In genomic region chr1:112146201-112146715, GRCh38 we compare ENCODE assay signal across 17 cellular contexts.
"Had no signal": no experiment of that assay in that cellular context is flagged by ENCODE, and none has a peak within 500 bp of the region (broad histone marks: within the 10 kb centered on the region; RNA-seq: fewer than 3 reads in every experiment).

No MANE protein-coding gene starts in this region.

- DNase-seq: activated CD4-positive, alpha-beta T cell treated with anti-CD3 and anti-CD28 coated beads, Interleukin-2, amount 10 ng/mL, durations not matched to agents 7 days and 5 days; activated CD4-positive, CD25-positive, alpha-beta regulatory T cell treated with anti-CD3 and anti-CD28 coated beads, Interleukin-2, amount 50 U/mL, for 72 hours; activated CD8-positive, alpha-beta T cell treated with anti-CD3 and anti-CD28 coated beads, Interleukin-2, amount 10 ng/mL, durations not matched to agents 7 days and 5 days; aorta; effector memory CD4-positive, alpha-beta T cell; foreskin keratinocyte; kidney glomerular epithelial cell; left lung; midbrain; natural killer cell; retina; sigmoid colon; stimulated activated CD4-positive, alpha-beta T cell treated with anti-CD3 and anti-CD28 coated beads, Interleukin-15, amount 100 ng/mL, for 24 hours; stomach; WERI-Rb-1 had no signal

- ATAC-seq: activated CD8-positive, alpha-beta T cell treated with anti-CD3 and anti-CD28 coated beads, Interleukin-2, amount 10 ng/mL, durations not matched to agents 7 days and 5 days; activated naive CD4-positive, alpha-beta T cell treated with anti-CD3 and anti-CD28 coated beads, Interleukin-2, amount 50 U/mL, for 72 hours; foreskin keratinocyte; left lung; natural killer cell; stimulated activated memory B cell treated with anti-CD40 and anti-IgM and Interleukin-4, amounts not matched to agents 10 μg/mL and 1 μg/mL and 100 μg/mL, for 72 hours had no signal
